17 cellular contexts compared by ENCODE assay signal in genomic region chr5:163177971-163178370, GRCh38.
DNase-seq lines count a peak whose midpoint lies in the region; ATAC-seq and TF ChIP-seq lines count a peak whose summit lies in the region.
"Had no signal": no experiment of that assay in that cellular context is flagged by ENCODE, and none has a peak within 500 bp of the region (broad histone marks: within the 10 kb centered on the region; RNA-seq: fewer than 3 reads in every experiment).

No MANE protein-coding gene starts in this region.

- H3K27me3 Mint-ChIP-seq in activated CD8-positive, alpha-beta T cell treated with anti-CD3 and anti-CD28 coated beads for 36 hours, result no peaks in the 10 kb centered on the region
- H3K27me3 Mint-ChIP-seq: B cell; CD4-positive, CD25-positive, alpha-beta regulatory T cell had no signal

- no peaks in the 10 kb centered on the region for H4K20me1 ChIP-seq in DND-41 (ENCODE audit: insufficient read depth, low read length)
- H4K20me1 ChIP-seq: BLaER1 had no signal

- H3K9me3 ChIP-seq in DND-41 (ENCODE audit: insufficient read depth, low read length, severe bottlenecking) (no peaks in the 10 kb centered on the region), body of pancreas (no peaks in the 10 kb centered on the region)
- H3K9me3 ChIP-seq: BLaER1 had no signal

- no peaks in the 10 kb centered on the region for H3K36me3 ChIP-seq in DND-41 (ENCODE audit: insufficient read depth, low read length)
- no peaks in the 10 kb centered on the region for H3K36me3 ChIP-seq in body of pancreas (replicated peaks in 1 of 2; ENCODE audit: insufficient read depth in 1 of 2, low read depth in 2 of 2)
- H3K36me3 ChIP-seq: BLaER1 had no signal

- DNase-seq in DND-41 (no peak), NCI-H69 (lab: John Stamatoyannopoulos, UW) (peak; percentile 46), body of pancreas (peak in 2 of 4 donors; percentile 17 to 19), COLO829 (ENCODE audit: low spot score) (no peak), NCI-H1048 (lab: John Stamatoyannopoulos, UW) (no peak)
- DNase-seq in activated CD8-positive, alpha-beta T cell treated with anti-CD3 and anti-CD28 coated beads for 36 hours, result no peak
- DNase-seq: CD4-positive, CD25-positive, alpha-beta regulatory T cell; CD8-positive, alpha-beta T cell; DMS 273 treated with DMSO at 0.1 percent for 48 hours; DMS79; GF-D8; H7; HCEC 1CT had no signal

- H3K27ac Mint-ChIP-seq in activated CD8-positive, alpha-beta T cell treated with anti-CD3 and anti-CD28 coated beads for 36 hours, result no peak overlapping the region
- H3K27ac Mint-ChIP-seq: B cell; CD4-positive, CD25-positive, alpha-beta regulatory T cell; CD8-positive, alpha-beta T cell had no signal

- no peak for TF ChIP-seq POLR2A in body of pancreas (IDR thresholded peaks at IDR 0.05)

- no peaks in the 10 kb centered on the region for H3K4me1 Mint-ChIP-seq in activated CD8-positive, alpha-beta T cell treated with anti-CD3 and anti-CD28 coated beads for 36 hours (ENCODE audit: low read depth)
- H3K4me1 Mint-ChIP-seq: B cell; CD4-positive, CD25-positive, alpha-beta regulatory T cell had no signal

- no peak overlapping the region for H3K4me3 Mint-ChIP-seq in activated CD8-positive, alpha-beta T cell treated with anti-CD3 and anti-CD28 coated beads for 36 hours
- H3K4me3 Mint-ChIP-seq: B cell; CD4-positive, CD25-positive, alpha-beta regulatory T cell; CD8-positive, alpha-beta T cell had no signal

- WGBS in body of pancreas, 2 donors, result 58 to 60% methylated on average over 3 of the region's 3 CpGs

- no peaks in the 10 kb centered on the region for H3K36me3 Mint-ChIP-seq in activated CD8-positive, alpha-beta T cell treated with anti-CD3 and anti-CD28 coated beads for 36 hours (ENCODE audit: low read depth)
- H3K36me3 Mint-ChIP-seq: CD4-positive, CD25-positive, alpha-beta regulatory T cell; CD8-positive, alpha-beta T cell had no signal

- no peak overlapping the region for H3K9ac ChIP-seq in DND-41 (ENCODE audit: low read depth, low read length)
- H3K9ac ChIP-seq: BLaER1 had no signal

- H3K4me1 ChIP-seq in DND-41 (ENCODE audit: insufficient read depth, low read length) (peaks cover 26% of the 10 kb centered on the region), body of pancreas (no peaks in the 10 kb centered on the region)
- H3K4me1 ChIP-seq: BLaER1 had no signal

- intact Hi-C loops in body of pancreas (cut with DNase I), result no loop called here
- intact Hi-C loops in activated CD8-positive, alpha-beta T cell treated with anti-CD3 and anti-CD28 coated beads for 36 hours (cut with micrococcal nuclease), result no loop called here

- H3K27me3 ChIP-seq in DND-41 (ENCODE audit: insufficient read depth, low read length, poor library complexity) (no peaks in the 10 kb centered on the region), body of pancreas (no peaks in the 10 kb centered on the region)
- H3K27me3 ChIP-seq: BLaER1 had no signal

- POLR2A ChIA-PET in activated CD8-positive, alpha-beta T cell treated with anti-CD3 and anti-CD28 coated beads for 36 hours (lab: Charles Lee), result no interaction called here

- no peak overlapping the region; the same call in 1 of the 2 replicates for H2AFZ ChIP-seq in DND-41 (ENCODE audit: low read depth, low read length)

- peaks cover 5% of the 10 kb centered on the region for H3K9me3 Mint-ChIP-seq in activated CD8-positive, alpha-beta T cell treated with anti-CD3 and anti-CD28 coated beads for 36 hours

- TF ChIP-seq CTCF in DND-41 (IDR thresholded peaks at IDR 0.05; ENCODE audit: borderline replicate concordance, extremely low read depth, low read length, poor library complexity, severe bottlenecking), result no peak
- no peak for TF ChIP-seq CTCF in body of pancreas (IDR thresholded peaks at IDR 0.05)
- TF ChIP-seq CTCF in activated CD8-positive, alpha-beta T cell treated with anti-CD3 and anti-CD28 coated beads for 36 hours (IDR thresholded peaks at IDR 0.05), result no peak

- CTCF ChIA-PET in activated CD8-positive, alpha-beta T cell treated with anti-CD3 and anti-CD28 coated beads for 36 hours (lab: Charles Lee), result interaction anchor here (1.0 kb wide), 1 partner anchor 19 kb away, joined by 3 read pairs; no protein-coding TSS in a partner anchor

- no peak overlapping the region for H3K4me3 ChIP-seq in DND-41 (ENCODE audit: low read depth in 1 of 2, low read length in 2 of 2)
- no peak overlapping the region for H3K4me3 ChIP-seq in body of pancreas
- H3K4me3 ChIP-seq: BLaER1 had no signal

- no peaks in the 10 kb centered on the region for H3K79me2 ChIP-seq in DND-41 (ENCODE audit: insufficient read depth, low read length)

- no peak overlapping the region for H3K4me2 ChIP-seq in DND-41 (ENCODE audit: insufficient read depth, low read length)
- H3K4me2 ChIP-seq: BLaER1 had no signal

- ATAC-seq in DND-41 (ENCODE audit: insufficient read depth, low read depth), result peak; percentile 51; the same call in 1 of the 3 replicates
- ATAC-seq in body of pancreas, result peak; percentile 33
- no peak for ATAC-seq in activated CD8-positive, alpha-beta T cell treated with anti-CD3 and anti-CD28 coated beads for 36 hours
- ATAC-seq: CD8-positive, alpha-beta T cell had no signal

- H3K27ac ChIP-seq in DND-41 (ENCODE audit: low read length) (no peak overlapping the region; the same call in 1 of the 2 replicates), body of pancreas (no peak overlapping the region)
- H3K27ac ChIP-seq: 22Rv1, BLaER1, C4-2B had no signal
